7 cellular contexts compared by ENCODE assay signal in the genomic region with DNA sequence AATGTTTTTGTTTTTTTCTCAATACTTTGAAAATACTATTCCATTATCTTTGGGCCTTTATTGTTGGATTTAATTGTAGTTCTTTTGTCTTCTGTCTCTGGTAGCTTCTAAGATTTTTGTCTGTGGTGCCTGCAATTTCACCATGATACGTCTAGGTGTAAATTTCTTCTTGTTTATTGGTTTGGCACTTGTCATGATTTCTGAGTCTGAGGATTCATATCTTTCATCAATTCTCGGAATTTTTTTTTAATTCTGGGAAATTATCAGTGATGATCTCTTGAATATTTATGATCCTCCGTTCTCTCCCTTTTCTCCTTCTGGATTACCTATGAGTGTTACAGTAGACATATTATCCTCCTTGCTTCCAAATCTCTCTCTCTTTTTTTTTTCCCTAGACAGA.
"Had no signal": no experiment of that assay in that cellular context is flagged by ENCODE, and none has a peak within 500 bp of the region (broad histone marks: within the 10 kb centered on the region; RNA-seq: fewer than 3 reads in every experiment).

No MANE protein-coding gene starts in this region.

- FAIRE-seq: GM12878, GM12891, GM12892, GM18507, GM19239 had no signal

- DNase-seq: GDM1, GF-D8 had no signal

- ATAC-seq: GM12878 had no signal

- H3K4me3 ChIP-seq: GM12878 had no signal
